Comparison of ENCODE assay signal across 13 cellular contexts in the genomic region with DNA sequence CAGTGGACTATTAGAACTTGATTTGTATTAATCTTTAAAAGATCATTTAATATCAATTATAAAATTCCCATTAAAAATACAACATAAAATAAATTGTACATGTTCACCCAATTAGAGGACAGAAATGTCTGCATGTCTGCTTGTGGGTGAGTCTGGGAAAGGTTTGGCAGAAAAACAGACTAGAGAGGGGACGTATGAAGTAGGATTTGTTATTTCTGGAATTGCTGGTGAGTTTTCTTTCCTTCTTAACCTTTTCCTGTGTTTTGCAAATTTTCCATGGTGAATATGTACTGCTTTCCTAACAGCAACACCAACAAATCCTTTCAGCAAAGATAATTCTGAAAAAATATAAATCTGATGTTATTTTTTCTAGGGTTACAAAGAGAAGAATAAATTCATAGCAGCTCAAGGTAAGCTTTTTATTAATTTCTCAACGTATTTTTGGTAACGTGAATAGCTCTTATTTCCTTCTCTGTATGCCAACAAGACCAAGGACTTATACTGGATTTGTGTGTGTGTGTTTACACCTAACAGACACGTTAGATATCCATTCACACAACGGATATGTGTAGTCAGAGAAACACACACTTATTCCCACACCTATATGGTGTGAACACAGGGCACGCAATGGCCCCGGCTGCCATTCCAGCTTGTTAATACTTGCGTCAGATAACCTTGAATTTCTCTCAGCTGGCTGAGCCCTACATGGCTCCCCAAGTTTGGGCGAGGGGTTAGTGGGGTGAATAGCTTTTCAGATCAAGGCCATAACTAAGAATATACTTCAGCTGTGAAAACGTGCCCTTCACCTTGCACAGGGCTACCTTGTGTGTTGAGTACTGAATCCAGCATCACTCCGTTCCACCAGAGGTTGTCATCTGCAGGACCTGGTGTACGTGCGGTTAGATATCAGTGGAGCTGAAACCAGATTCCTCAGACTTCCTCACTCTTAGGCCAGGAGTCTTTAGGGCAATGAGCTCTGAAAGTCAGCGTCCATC.
DNase-seq lines count a peak whose midpoint lies in the region; ATAC-seq, FAIRE-seq and TF ChIP-seq lines count a peak whose summit lies in the region.
"Had no signal": no experiment of that assay in that cellular context is flagged by ENCODE, and none has a peak within 500 bp of the region (broad histone marks: within the 10 kb centered on the region; RNA-seq: fewer than 3 reads in every experiment).

No MANE protein-coding gene starts in this region.

- H2BK15ac ChIP-seq in H1 (ENCODE audit: low read length) = no peak overlapping the region

- peak overlapping the region; percentile 87 for H3K27ac Mint-ChIP-seq in stimulated activated effector memory CD8-positive, alpha-beta T cell treated with anti-CD3 and anti-CD28 coated beads, Interleukin-12 subunit alpha, Interleukin-12 subunit beta, amount 100 ng/mL, for 72 hours

- H3K23ac ChIP-seq in H1 (ENCODE audit: insufficient read length) = no peak overlapping the region

- no peaks in the 10 kb centered on the region for H3K79me1 ChIP-seq in H1 (ENCODE audit: low read depth, low read length)

- no peak for ATAC-seq in stimulated activated effector memory CD8-positive, alpha-beta T cell treated with anti-CD3 and anti-CD28 coated beads, Interleukin-12 subunit alpha, Interleukin-12 subunit beta, amount 100 ng/mL, for 72 hours
- no peak for ATAC-seq in GM21526 (IDR thresholded peaks at IDR 0.05; ENCODE audit: low FRiP score, unreplicated experiment)

- H2BK120ac ChIP-seq in H1 (replicated peaks; ENCODE audit: low read depth, low read length) = no peak overlapping the region

- H3K9me3 Mint-ChIP-seq in stimulated activated effector memory CD8-positive, alpha-beta T cell treated with anti-CD3 and anti-CD28 coated beads, Interleukin-12 subunit alpha, Interleukin-12 subunit beta, amount 100 ng/mL, for 72 hours = no peaks in the 10 kb centered on the region

- no peak for FAIRE-seq in H1 (lab: Jason Lieb, UNC)

- no peaks in the 10 kb centered on the region for H3K27me3 ChIP-seq in Peyer's patch
- H3K27me3 ChIP-seq in H1 (replicated peaks in 1 of 4; ENCODE audit: control insufficient read depth in 3 of 4, extremely low read depth in 1 of 4, insufficient read depth in 3 of 4, low read length in 3 of 4) = no peaks in the 10 kb centered on the region
- H3K27me3 ChIP-seq: brain microvascular endothelial cell, vagina had no signal

- H2AFZ ChIP-seq in H1 (ENCODE audit: low read length) = 0 out of 2 replicates have a peak overlapping the region, but pooled peaks have one; percentile 42

- peak; percentile 14 for DNase-seq in activated effector memory CD4-positive, alpha-beta T cell treated with anti-CD3 and anti-CD28 coated beads, Interleukin-2, amount 50 U/mL, for 16 hours
- no peak for DNase-seq in activated effector memory CD4-positive, alpha-beta T cell treated with Interleukin-2 at 50 U/mL for 16 hours
- DNase-seq in Peyer's patch = peak in 2 of 3 donors; percentile 14 to 18
- no peak for DNase-seq in H1 (ENCODE audit: low read depth in 1 of 2, low spot score in 2 of 2)
- no peak for DNase-seq in stimulated activated effector memory CD8-positive, alpha-beta T cell treated with anti-CD3 and anti-CD28 coated beads, Interleukin-12 subunit alpha, Interleukin-12 subunit beta, amount 100 ng/mL, for 72 hours (ENCODE audit: low spot score in 2 of 2)
- no peak for DNase-seq in HuH-7.5 (ENCODE audit: low spot score)
- DNase-seq in NCI-H69 (lab: John Stamatoyannopoulos, UW) = no peak
- DNase-seq: activated CD8-positive, alpha-beta memory T cell treated with anti-CD3 and anti-CD28 coated beads, Interleukin-2, amount 10 ng/mL, durations not matched to agents 7 days and 5 days; brain microvascular endothelial cell; NCI-H1930; NK-92 treated with Interleukin-12 subunit alpha and Interleukin-12 subunit beta, amount 100 ng/mL, for 24 hours had no signal

- TF ChIP-seq CTCF in Peyer's patch (IDR thresholded peaks at IDR 0.05) = no peak
- TF ChIP-seq CTCF in H1 (IDR thresholded peaks at IDR 0.05; ENCODE audit: control extremely low read depth in 1 of 3, insufficient read depth in 1 of 3, low read depth in 1 of 3, low read length in 3 of 3) = no peak

- POLR2A ChIA-PET in H1 (lab: Charles Lee; ENCODE audit: partially characterized antibody) = no interaction called here

- TF ChIP-seq EP300 in H1 (IDR thresholded peaks at IDR 0.05; ENCODE audit: borderline replicate concordance in 1 of 2, low read depth in 2 of 2, low read length in 2 of 2) = no peak

- WGBS in H1 (ENCODE audit: extremely low coverage in 1 of 2, insufficient coverage in 1 of 2, insufficient read length in 1 of 2, insufficient replicate concordance in 2 of 2, low coverage in 1 of 2, low lambda C conversion rate in 2 of 2, missing lambda C conversion rate in 1 of 2), 2 experiments = 83% methylated on average over 14 of the region's 14 CpGs; no CpG with 5 or more reads in 1 of the 2 experiments

- H3K27ac ChIP-seq in Peyer's patch (peak overlapping the region; percentile 52 to 80 (median 71)), H1 (ENCODE audit: low read depth, low read length) (no peak overlapping the region)
- H3K27ac ChIP-seq: brain microvascular endothelial cell, vagina had no signal

- no peak overlapping the region; the same call in 1 of the 2 replicates for H2BK20ac ChIP-seq in H1 (ENCODE audit: low read length)

- H3K18ac ChIP-seq in H1 (ENCODE audit: extremely low read depth, low read length) = no peak overlapping the region

- H3K4me3 Mint-ChIP-seq in stimulated activated effector memory CD8-positive, alpha-beta T cell treated with anti-CD3 and anti-CD28 coated beads, Interleukin-12 subunit alpha, Interleukin-12 subunit beta, amount 100 ng/mL, for 72 hours = peak overlapping the region; percentile 64

- H3K9me3 ChIP-seq in Peyer's patch (no peaks in the 10 kb centered on the region), H1 (ENCODE audit: insufficient read depth in 2 of 2, low read depth in 1 of 2, low read length in 1 of 2) (no peaks in the 10 kb centered on the region)
- H3K9me3 ChIP-seq: vagina had no signal

- TF ChIP-seq POLR2A in Peyer's patch (IDR thresholded peaks at IDR 0.05) = no peak
- no peak for TF ChIP-seq POLR2A in H1 (IDR thresholded peaks at IDR 0.05; ENCODE audit: control extremely low read depth in 1 of 2, low read depth in 2 of 2, low read length in 2 of 2)

- no peak overlapping the region for H3K56ac ChIP-seq in H1 (replicated peaks; ENCODE audit: insufficient read length, low read depth, low read length)

- H2AK5ac ChIP-seq in H1 (ENCODE audit: low read depth, low read length) = 0 out of 2 replicates have a peak overlapping the region, but pooled peaks have one; percentile 12

- H3K9ac ChIP-seq in H1 (replicated peaks in 1 of 4; ENCODE audit: extremely low read depth in 1 of 4, low read depth in 3 of 4, low read length in 3 of 4) = no peak overlapping the region

- H3K4me1 ChIP-seq in Peyer's patch (peaks cover 3 to 32% (median 27%) of the 10 kb centered on the region in 4 donors), H1 (replicated peaks in 1 of 4; ENCODE audit: control insufficient read depth in 3 of 4, insufficient read depth in 4 of 4, low read length in 3 of 4) (peaks cover 9 to 21% (median 15%) of the 10 kb centered on the region in 4 experiments)

- H4K91ac ChIP-seq in H1 (replicated peaks; ENCODE audit: insufficient read length, low read length) = no peak overlapping the region

- CTCF ChIA-PET in H1 (lab: Charles Lee; ENCODE audit: partially characterized antibody) = interaction anchor here (0.8 to 3.4 kb wide), 14 partner anchors 7 to 1706 kb away, joined by 3 to 26 read pairs (median 4); no protein-coding TSS in a partner anchor

- H3K4ac ChIP-seq in H1 (replicated peaks; ENCODE audit: insufficient read length, low read depth, low read length) = no peak overlapping the region

- H3K14ac ChIP-seq in H1 (ENCODE audit: insufficient read length) = no peak overlapping the region

- no peak overlapping the region for H3K4me3 ChIP-seq in Peyer's patch
- no peak overlapping the region for H3K4me3 ChIP-seq in H1 (ENCODE audit: extremely low read depth in 1 of 4, insufficient read depth in 2 of 4, low read depth in 3 of 4, low read length in 4 of 4)
- H3K4me3 ChIP-seq: vagina had no signal

- H3K4me1 Mint-ChIP-seq in stimulated activated effector memory CD8-positive, alpha-beta T cell treated with anti-CD3 and anti-CD28 coated beads, Interleukin-12 subunit alpha, Interleukin-12 subunit beta, amount 100 ng/mL, for 72 hours = peaks cover 89% of the 10 kb centered on the region

- TF ChIP-seq RAD21 in H1 (IDR thresholded peaks at IDR 0.05 in 1 of 2, conservative IDR thresholded peaks at IDR 0.05 in 1 of 2; ENCODE audit: low read depth in 2 of 2, low read length in 2 of 2) = no peak

- H4K20me1 ChIP-seq in H1 (replicated peaks in 1 of 2; ENCODE audit: control insufficient read depth in 1 of 2, insufficient read depth in 2 of 2, low read length in 2 of 2) = peaks cover 0 to 5% of the 10 kb centered on the region in 2 experiments

- H3K23me2 ChIP-seq in H1 (ENCODE audit: low read depth, low read length) = peaks cover 6% of the 10 kb centered on the region; the same call in 1 of the 2 replicates

- peak overlapping the region; percentile 69; the same call in 1 of the 2 replicates for H2BK12ac ChIP-seq in H1 (ENCODE audit: low read depth, low read length)

- no peak overlapping the region for H2BK5ac ChIP-seq in H1 (ENCODE audit: low read depth, low read length)

- peaks cover 95% of the 10 kb centered on the region for H3K36me3 Mint-ChIP-seq in stimulated activated effector memory CD8-positive, alpha-beta T cell treated with anti-CD3 and anti-CD28 coated beads, Interleukin-12 subunit alpha, Interleukin-12 subunit beta, amount 100 ng/mL, for 72 hours

- no peak overlapping the region for H4K5ac ChIP-seq in H1 (ENCODE audit: insufficient read length, low read depth, low read length)

- H3K79me2 ChIP-seq in H1 (ENCODE audit: control insufficient read depth in 1 of 2, insufficient read depth in 2 of 2, low read length in 2 of 2) = no peaks in the 10 kb centered on the region

- H3K36me3 ChIP-seq in Peyer's patch = peaks cover 0 to 52% (median 0%) of the 10 kb centered on the region in 3 donors
- H3K36me3 ChIP-seq in H1 (ENCODE audit: control insufficient read depth in 2 of 4, insufficient read depth in 4 of 4, low read length in 3 of 4) = no peaks in the 10 kb centered on the region
- H3K36me3 ChIP-seq: vagina had no signal

- 0 out of 4 replicates have a peak overlapping the region, but pooled peaks of 1 of the 2 experiments have one; percentile 16 for H3K4me2 ChIP-seq in H1 (ENCODE audit: insufficient read depth in 1 of 2, low read depth in 2 of 2, low read length in 2 of 2)

- H4K8ac ChIP-seq in H1 (ENCODE audit: extremely low read depth, insufficient read depth, low read length) = no peak overlapping the region

TF ChIP-seq in H1, 55 proteins besides CTCF, POLR2A, EP300 and RAD21 (continues in another document):
- no peak for TF ChIP-seq JUN (IDR thresholded peaks at IDR 0.05; ENCODE audit: low read depth, low read length)
- no peak for TF ChIP-seq HDAC2 (IDR thresholded peaks at IDR 0.05; ENCODE audit: borderline replicate concordance in 1 of 2, low read depth in 2 of 2, low read length in 2 of 2)
- no peak for TF ChIP-seq EZH2 (IDR thresholded peaks at IDR 0.05; ENCODE audit: low read depth, low read length, severe bottlenecking)
- no peak for TF ChIP-seq TCF12 (IDR thresholded peaks at IDR 0.05; ENCODE audit: low read depth, low read length)
- no peak for TF ChIP-seq BRCA1 (IDR thresholded peaks at IDR 0.05; ENCODE audit: low read depth, low read length)
- no peak for TF ChIP-seq CEBPB (IDR thresholded peaks at IDR 0.05; ENCODE audit: low read depth, low read length)

Comparison
In these comparisons a context has a peak if more than half of its experiments do, and no peak if none do; other contexts are left out.
1. DNase-seq: peak in activated effector memory CD4-positive, alpha-beta T cell treated with anti-CD3 and anti-CD28 coated beads, Interleukin-2, amount 50 U/mL, for 16 hours (single experiment) and Peyer's patch (2 of 3); none in activated effector memory CD4-positive, alpha-beta T cell treated with Interleukin-2 at 50 U/mL for 16 hours (single experiment), H1 (0 of 2), stimulated activated effector memory CD8-positive, alpha-beta T cell treated with anti-CD3 and anti-CD28 coated beads, Interleukin-12 subunit alpha, Interleukin-12 subunit beta, amount 100 ng/mL, for 72 hours (0 of 2), HuH-7.5 (single experiment) and NCI-H69 (single experiment).